Comparison of ENCODE assay signal across 10 cellular contexts in the genomic region with DNA sequence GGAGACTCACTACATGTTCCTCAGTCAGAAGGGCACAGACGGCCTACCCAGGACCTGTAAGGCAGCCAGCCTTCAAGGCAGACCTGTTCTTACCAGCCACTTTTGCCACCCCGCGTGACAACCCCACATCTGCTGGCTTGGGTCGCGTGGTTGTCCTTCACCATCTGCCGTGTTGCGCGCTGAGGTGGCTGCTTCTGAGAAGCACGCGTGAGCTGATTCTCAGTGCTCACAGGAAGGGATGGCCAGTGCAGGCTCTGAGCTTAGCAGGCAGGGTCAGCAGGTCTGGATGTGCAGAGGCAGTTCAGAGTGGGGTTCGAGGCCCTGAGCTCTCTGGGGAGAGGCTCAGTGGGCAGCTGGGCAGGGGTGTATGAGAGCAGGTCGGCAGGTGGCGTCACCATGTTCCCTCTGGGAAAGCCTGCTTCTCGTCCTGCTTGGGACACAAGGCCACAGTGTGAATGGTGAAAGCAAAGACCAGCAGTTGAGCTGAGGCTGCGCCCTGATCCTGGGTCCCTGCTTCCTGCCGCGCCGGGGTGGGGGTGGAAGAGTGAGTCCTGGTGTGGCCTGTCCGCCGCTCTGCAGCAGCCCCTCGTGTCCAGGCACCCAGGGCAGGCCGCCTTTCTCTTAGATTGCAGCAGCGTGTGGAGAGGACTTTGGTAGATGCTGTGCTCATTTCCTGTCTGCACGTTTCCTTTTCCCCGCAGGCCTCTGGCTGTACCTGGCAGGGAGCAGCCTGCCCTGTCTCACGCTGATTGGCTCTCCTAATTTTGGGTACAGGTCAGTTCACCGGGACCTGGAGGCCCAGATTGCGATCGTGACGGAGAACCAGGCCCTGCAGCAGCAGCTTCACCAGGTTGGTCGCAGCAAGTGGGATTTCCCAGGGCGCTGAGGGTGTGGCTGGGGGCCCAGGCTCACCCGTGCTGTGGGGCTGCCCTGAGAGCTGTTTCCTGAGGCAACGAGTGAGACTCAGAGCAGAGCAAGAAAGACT. TPM values are rescaled to one million over a fixed set of nuclear protein-coding genes. Genes with fewer than 3 reads are reported as not detected.
DNase-seq lines count a peak whose midpoint lies in the region; ATAC-seq, FAIRE-seq and TF ChIP-seq lines count a peak whose summit lies in the region.
"Had no signal": no experiment of that assay in that cellular context is flagged by ENCODE, and none has a peak within 500 bp of the region (broad histone marks: within the 10 kb centered on the region; RNA-seq: fewer than 3 reads in every experiment).

No MANE protein-coding gene starts in this region.

- no peak overlapping the region for H3K27ac Mint-ChIP-seq in Caco-2 (ENCODE audit: unreplicated experiment)

- no peaks in the 10 kb centered on the region for H3K27me3 Mint-ChIP-seq in Caco-2 (ENCODE audit: insufficient read depth, unreplicated experiment)

- TF ChIP-seq POLR2A in right lobe of liver (IDR thresholded peaks at IDR 0.05): no peak

- H3K9me3 ChIP-seq in RWPE2 (ENCODE audit: severe bottlenecking) (no peaks in the 10 kb centered on the region), right lobe of liver (no peaks in the 10 kb centered on the region), Caco-2 (no peaks in the 10 kb centered on the region)

- no peak overlapping the region for H3K4me3 Mint-ChIP-seq in Caco-2 (ENCODE audit: unreplicated experiment)
- H3K4me3 Mint-ChIP-seq: nephron had no signal

- DNase-seq in RWPE2 (ENCODE audit: low spot score) (peak; percentile 57), right lobe of liver (no peak), medulla oblongata (ENCODE audit: extremely low spot score) (no peak), GM19239 (ENCODE audit: insufficient read length, low spot score) (no peak), Caco-2 (no peak)
- DNase-seq in activated T-helper 9 cell treated with anti-CD3 and anti-CD28 coated beads, Interleukin-2, amount 50 U/mL, for 16 hours (ENCODE audit: low read depth): peak; percentile 49
- DNase-seq in stimulated activated CD8-positive, alpha-beta memory T cell treated with anti-CD3 and anti-CD28 coated beads, Interleukin-12 subunit alpha, Interleukin-12 subunit beta, amount 100 ng/mL, for 4 hours (ENCODE audit: low read depth): peak; percentile 28

- no peaks in the 10 kb centered on the region for H3K27me3 ChIP-seq in RWPE2 (ENCODE audit: insufficient read depth, poor library complexity, severe bottlenecking)
- no peaks in the 10 kb centered on the region for H3K27me3 ChIP-seq in right lobe of liver
- H3K27me3 ChIP-seq in Caco-2 (replicated peaks; ENCODE audit: control insufficient read depth, insufficient read depth, low read length): no peaks in the 10 kb centered on the region

- ATAC-seq in RWPE2 (ENCODE audit: low read depth) (no peak), right lobe of liver (no peak), HG03442 (IDR thresholded peaks at IDR 0.05; ENCODE audit: unreplicated experiment) (no peak)
- ATAC-seq: Panc1 had no signal

- 52% methylated on average over 15 of the region's 34 CpGs for WGBS in right lobe of liver (ENCODE audit: insufficient coverage, low coverage, low lambda C conversion rate, missing lambda C conversion rate)

- no peaks in the 10 kb centered on the region for H3K4me1 ChIP-seq in RWPE2 (ENCODE audit: insufficient read depth, poor library complexity, severe bottlenecking)
- peaks cover 0 to 5% (median under 1%) of the 10 kb centered on the region in 4 donors for H3K4me1 ChIP-seq in right lobe of liver
- peaks cover 38% of the 10 kb centered on the region for H3K4me1 ChIP-seq in Caco-2

- peaks cover 25% of the 10 kb centered on the region for H3K4me1 Mint-ChIP-seq in Caco-2 (ENCODE audit: low read depth, unreplicated experiment)

- no TSS peak for BruUV-seq in Caco-2 (replicated peaks; lab: Mats Ljungman, UMichigan)

- no peaks in the 10 kb centered on the region for H3K9me3 Mint-ChIP-seq in Caco-2 (ENCODE audit: unreplicated experiment)
- H3K9me3 Mint-ChIP-seq: nephron had no signal

- CTCF ChIA-PET in Caco-2 (lab: Charles Lee): no interaction called here

- TF ChIP-seq CTCF in RWPE2 (IDR thresholded peaks at IDR 0.05; ENCODE audit: poor library complexity, severe bottlenecking) (no peak), right lobe of liver (IDR thresholded peaks at IDR 0.05) (no peak), Caco-2 (IDR thresholded peaks at IDR 0.05; ENCODE audit: insufficient read depth in 1 of 2, low read depth in 1 of 2, low read length in 1 of 2, severe bottlenecking in 1 of 2, unreplicated experiment in 1 of 2) (no peak)

- peaks cover 81% of the 10 kb centered on the region for H3K36me3 Mint-ChIP-seq in Caco-2 (ENCODE audit: insufficient read depth, unreplicated experiment)

- intact Hi-C loops in right lobe of liver (cut with DNase I): no loop called here
- intact Hi-C loops in Caco-2 (cut with micrococcal nuclease; ENCODE audit: unreplicated experiment): no loop called here

- no peak for FAIRE-seq in GM19239 (lab: Jason Lieb, UNC)

- H3K27ac ChIP-seq in RWPE2 (ENCODE audit: poor library complexity, severe bottlenecking) (no peak overlapping the region), right lobe of liver (peak overlapping the region; percentile 68 to 89 (median 79))

- H3K4me3 ChIP-seq in RWPE2 (ENCODE audit: severe bottlenecking): no peak overlapping the region
- no peak overlapping the region for H3K4me3 ChIP-seq in right lobe of liver
- H3K4me3 ChIP-seq in Caco-2 (ENCODE audit: low read depth, low read length): no peak overlapping the region

- H3K36me3 ChIP-seq in RWPE2 (ENCODE audit: low read depth) (peaks cover 66% of the 10 kb centered on the region), right lobe of liver (peaks cover 0 to under 1% (median 0%) of the 10 kb centered on the region in 4 donors), Caco-2 (ENCODE audit: control insufficient read depth, insufficient read depth, low read length) (peaks cover 7% of the 10 kb centered on the region)

- POLR2A ChIA-PET in Caco-2 (lab: Charles Lee): no interaction called here

RNA-seq across cellular contexts. Expression of a gene that starts 36.0 kb away (rescaled TPM):
- total RNA-seq in right lobe of liver: 10 to 100 TPM in 5 of 6 experiments, 1 to 10 TPM in 1; 8.8 to 17.5 (median 13.4) TPM
- 54.1 and 55.2 TPM in 2 replicates for total RNA-seq in Caco-2 (2022)

RNA-seq across cellular contexts. Expression of a gene that starts 54.6 kb away (rescaled TPM):
- total RNA-seq in right lobe of liver: 10 to 100 TPM in 4 of 6 experiments, 1 to 10 TPM in 2; 1.2 to 87.3 (median 24.1) TPM
- 11.3 and 12.8 TPM in 2 replicates for total RNA-seq in Caco-2 (2022)

Comparison
In these comparisons a context has a peak if more than half of its experiments do, and no peak if none do; other contexts are left out.
1. DNase-seq: peak in RWPE2 (single experiment), activated T-helper 9 cell treated with anti-CD3 and anti-CD28 coated beads, Interleukin-2, amount 50 U/mL, for 16 hours (single experiment) and stimulated activated CD8-positive, alpha-beta memory T cell treated with anti-CD3 and anti-CD28 coated beads, Interleukin-12 subunit alpha, Interleukin-12 subunit beta, amount 100 ng/mL, for 4 hours (single experiment); none in right lobe of liver (0 of 3), medulla oblongata (single experiment), GM19239 (single experiment) and Caco-2 (0 of 2).